18 cellular contexts compared by ENCODE assay signal in genomic region chr7:32522746-32523145, GRCh38.
"Had no signal": no experiment of that assay in that cellular context is flagged by ENCODE, and none has a peak within 500 bp of the region (broad histone marks: within the 10 kb centered on the region; RNA-seq: fewer than 3 reads in every experiment).

No MANE protein-coding gene starts in this region.

- DNase-seq: Kasumi-1, MM.1S, NCI-H1092 treated with DMSO at 0.1 percent for 48 hours, NCI-H1436, NCI-H187, NCI-H2029, NCI-H2081 treated with DMSO at 0.1 percent for 48 hours, NCI-H2171, NCI-H226, NCI-H446, NCI-H510A, NCI-H524 treated with DMSO at 0.1 percent for 48 hours, NCI-H69, NCI-H774, Right ventricle myocardium superior, RPMI8226, SIG-M5 had no signal

- FAIRE-seq: RCC 7860 had no signal
